In genomic region chr14:103544627-103545218, GRCh38 we compare ENCODE assay signal across 19 cellular contexts. TPM values are rescaled to one million over a fixed set of nuclear protein-coding genes. Genes with fewer than 3 reads are reported as not detected.
DNase-seq lines count a peak whose midpoint lies in the region; ATAC-seq and TF ChIP-seq lines count a peak whose summit lies in the region.
"Had no signal": no experiment of that assay in that cellular context is flagged by ENCODE, and none has a peak within 500 bp of the region (broad histone marks: within the 10 kb centered on the region; RNA-seq: fewer than 3 reads in every experiment).

No MANE protein-coding gene starts in this region.

- POLR2A ChIA-PET in activated CD4-positive, alpha-beta memory T cell treated with anti-CD3 and anti-CD28 coated beads, Interleukin-2, amount 10 ng/mL, durations not matched to agents 7 days and 5 days (lab: Charles Lee) = no interaction called here

- H3K27me3 ChIP-seq in BLaER1 treated with 17β-estradiol and CSF1 and Interleukin-3, amounts not matched to agents 10 nM and 100 nM = peaks cover 0 to 18% (median 0%) of the 10 kb centered on the region in 11 experiments; a peak in 5 of 22 replicates
- no peaks in the 10 kb centered on the region for H3K27me3 ChIP-seq in WERI-Rb-1 (ENCODE audit: insufficient read depth, low read depth, severe bottlenecking)
- H3K27me3 ChIP-seq in layer of hippocampus (ENCODE audit: control insufficient read depth, insufficient read depth, low read length) = no peaks in the 10 kb centered on the region
- no peaks in the 10 kb centered on the region for H3K27me3 ChIP-seq in MG63
- H3K27me3 ChIP-seq: pancreas had no signal

- H3K4me2 ChIP-seq in BLaER1 treated with 17β-estradiol and CSF1 and Interleukin-3, amounts not matched to agents 10 nM and 100 nM = peak overlapping the region; percentile 55 to 98 (median 85)

- peak overlapping the region in 5 of 11 experiments; percentile 15 to 71 (median 44); a peak in 5 of 22 replicates for H3K9ac ChIP-seq in BLaER1 treated with 17β-estradiol and CSF1 and Interleukin-3, amounts not matched to agents 10 nM and 100 nM

- no peak overlapping the region for H3K4me3 Mint-ChIP-seq in activated CD4-positive, alpha-beta memory T cell treated with anti-CD3 and anti-CD28 coated beads, Interleukin-2, amount 10 ng/mL, durations not matched to agents 7 days and 5 days

- H3K9me3 ChIP-seq in BLaER1 treated with 17β-estradiol and CSF1 and Interleukin-3, amounts not matched to agents 10 nM and 100 nM (replicated peaks in 1 of 11) = no peaks in the 10 kb centered on the region
- H3K9me3 ChIP-seq in WERI-Rb-1 (ENCODE audit: severe bottlenecking) = no peaks in the 10 kb centered on the region
- H3K9me3 ChIP-seq in MG63 = no peaks in the 10 kb centered on the region
- H3K9me3 ChIP-seq: Caco-2, left lung, pancreas had no signal

- CTCF ChIA-PET in activated CD4-positive, alpha-beta memory T cell treated with anti-CD3 and anti-CD28 coated beads, Interleukin-2, amount 10 ng/mL, durations not matched to agents 7 days and 5 days (lab: Charles Lee) = interaction anchor here (1.1 to 3.7 kb wide), 2 partner anchors 18 to 27 kb away, joined by 3 to 25 read pairs; no protein-coding TSS in a partner anchor

- H3K27ac ChIP-seq in BLaER1 treated with 17β-estradiol and CSF1 and Interleukin-3, amounts not matched to agents 10 nM and 100 nM = peak overlapping the region in 3 of 11 experiments; percentile 21 to 22 (median 22); a peak in 2 of 22 replicates
- H3K27ac ChIP-seq in WERI-Rb-1 (peak overlapping the region; percentile 31; the same call in 1 of the 2 replicates), layer of hippocampus (ENCODE audit: low read depth, low read length) (peak overlapping the region; percentile 93)
- H3K27ac ChIP-seq: epithelial cell of prostate, left lung, pancreas had no signal

- H3K4me1 Mint-ChIP-seq in activated CD4-positive, alpha-beta memory T cell treated with anti-CD3 and anti-CD28 coated beads, Interleukin-2, amount 10 ng/mL, durations not matched to agents 7 days and 5 days = no peaks in the 10 kb centered on the region

- no peaks in the 10 kb centered on the region for H3K36me3 ChIP-seq in BLaER1 treated with 17β-estradiol and CSF1 and Interleukin-3, amounts not matched to agents 10 nM and 100 nM
- H3K36me3 ChIP-seq in WERI-Rb-1 = no peaks in the 10 kb centered on the region
- H3K36me3 ChIP-seq in MG63 = no peaks in the 10 kb centered on the region
- H3K36me3 ChIP-seq: left lung, pancreas had no signal

- intact Hi-C loops in sciatic nerve (cut with DNase I) = loop anchor here (5.0 kb wide), 2 partner anchors 42 to 1387 kb away; no protein-coding TSS in a partner anchor

- peaks cover 59 to 100% (median 97%) of the 10 kb centered on the region in 10 experiments for H3K4me1 ChIP-seq in BLaER1 treated with 17β-estradiol and CSF1 and Interleukin-3, amounts not matched to agents 10 nM and 100 nM

- H3K4me3 ChIP-seq in BLaER1 treated with 17β-estradiol and CSF1 and Interleukin-3, amounts not matched to agents 10 nM and 100 nM = no peak overlapping the region
- no peak overlapping the region for H3K4me3 ChIP-seq in WERI-Rb-1 (ENCODE audit: low read depth, low read length)
- no peak overlapping the region for H3K4me3 ChIP-seq in MG63
- H3K4me3 ChIP-seq: left lung, pancreas had no signal

- no peak overlapping the region for H3K27ac Mint-ChIP-seq in activated CD4-positive, alpha-beta memory T cell treated with anti-CD3 and anti-CD28 coated beads, Interleukin-2, amount 10 ng/mL, durations not matched to agents 7 days and 5 days

- peaks cover 19 to 98% (median 70%) of the 10 kb centered on the region in 11 experiments; a peak in 21 of 22 replicates for H4K20me1 ChIP-seq in BLaER1 treated with 17β-estradiol and CSF1 and Interleukin-3, amounts not matched to agents 10 nM and 100 nM

- no peaks in the 10 kb centered on the region for H3K36me3 Mint-ChIP-seq in activated CD4-positive, alpha-beta memory T cell treated with anti-CD3 and anti-CD28 coated beads, Interleukin-2, amount 10 ng/mL, durations not matched to agents 7 days and 5 days (ENCODE audit: low read depth)

- TF ChIP-seq CTCF in WERI-Rb-1 (IDR thresholded peaks at IDR 0.05; ENCODE audit: low read depth, low read length) = no peak

- no peak for ATAC-seq in sciatic nerve
- ATAC-seq: HCT116, left lung, pancreas had no signal

- no peaks in the 10 kb centered on the region for H3K9me3 Mint-ChIP-seq in activated CD4-positive, alpha-beta memory T cell treated with anti-CD3 and anti-CD28 coated beads, Interleukin-2, amount 10 ng/mL, durations not matched to agents 7 days and 5 days

- DNase-seq in WERI-Rb-1 = no peak
- DNase-seq in sciatic nerve (ENCODE audit: low spot score) = peak; percentile 61
- no peak for DNase-seq in MG63
- no peak for DNase-seq in HK-2 (ENCODE audit: unreplicated experiment)
- DNase-seq in NK-92 treated with Interleukin-12 subunit alpha and Interleukin-12 subunit beta, amount 100 ng/mL, for 24 hours (lab: John Stamatoyannopoulos, UW) = no peak
- DNase-seq in activated CD4-positive, alpha-beta memory T cell treated with anti-CD3 and anti-CD28 coated beads, Interleukin-2, amount 10 ng/mL, durations not matched to agents 7 days and 5 days = no peak
- DNase-seq: activated naive CD4-positive, alpha-beta T cell treated with anti-CD3 and anti-CD28 coated beads, Interleukin-2, amount 50 U/mL, for 16 hours; Caco-2; KBM-7; MV-4-11; NCI-H187 treated with DMSO at 0.1 percent for 48 hours; small intestine; stimulated activated CD8-positive, alpha-beta memory T cell treated with anti-CD3 and anti-CD28 coated beads, Interleukin-4, amount 100 ng/mL, for 48 hours had no signal

- H3K27me3 Mint-ChIP-seq in activated CD4-positive, alpha-beta memory T cell treated with anti-CD3 and anti-CD28 coated beads, Interleukin-2, amount 10 ng/mL, durations not matched to agents 7 days and 5 days = no peaks in the 10 kb centered on the region

RNA-seq across cellular contexts. Expression of gene TRMT61A, which starts 15.7 kb away (rescaled TPM):
- total RNA-seq in sciatic nerve = 12.4 TPM
- total RNA-seq in MG63 (2014; rRNA removed; shearing (Covaris generic); ENCODE audit: low replicate concordance) = 29.0 and 43.2 TPM in 2 replicates
- total RNA-seq in activated CD4-positive, alpha-beta memory T cell treated with anti-CD3 and anti-CD28 coated beads, Interleukin-2, amount 10 ng/mL, durations not matched to agents 7 days and 5 days = 1 to 10 TPM; 4.5 to 5.1 TPM

RNA-seq across cellular contexts. Expression of gene BAG5, which starts 17.7 kb away (rescaled TPM):
- total RNA-seq in sciatic nerve = 30.3 TPM
- 5.4 and 8.2 TPM in 2 replicates for total RNA-seq in MG63 (2014; rRNA removed; shearing (Covaris generic); ENCODE audit: low replicate concordance)
- total RNA-seq in activated CD4-positive, alpha-beta memory T cell treated with anti-CD3 and anti-CD28 coated beads, Interleukin-2, amount 10 ng/mL, durations not matched to agents 7 days and 5 days = 10 to 100 TPM; 29.1 to 29.9 TPM

RNA-seq across cellular contexts. Expression of gene COA8, which starts 18.0 kb away (rescaled TPM):
- 37.4 TPM for total RNA-seq in sciatic nerve
- total RNA-seq in MG63 (2014; rRNA removed; shearing (Covaris generic); ENCODE audit: low replicate concordance) = 18.4 and 38.9 TPM in 2 replicates
- total RNA-seq in activated CD4-positive, alpha-beta memory T cell treated with anti-CD3 and anti-CD28 coated beads, Interleukin-2, amount 10 ng/mL, durations not matched to agents 7 days and 5 days = 10 to 100 TPM; 27.5 to 31.0 TPM

RNA-seq across cellular contexts. Expression of gene CKB, which starts 22.1 kb away (rescaled TPM):
- total RNA-seq in sciatic nerve = 69.1 TPM
- total RNA-seq in MG63 (2014; rRNA removed; shearing (Covaris generic); ENCODE audit: low replicate concordance) = 34.9 and 45.2 TPM in 2 replicates
- total RNA-seq in activated CD4-positive, alpha-beta memory T cell treated with anti-CD3 and anti-CD28 coated beads, Interleukin-2, amount 10 ng/mL, durations not matched to agents 7 days and 5 days = 1 to 10 TPM; 3.8 to 5.5 TPM
